1 cellular context compared by ENCODE assay signal in genomic region chr10:70649526-70649925, GRCh38.
TF ChIP-seq lines count a peak whose summit lies in the region.

No MANE protein-coding gene starts in this region.

TF ChIP-seq in GM23338, 12 proteins besides CTCF, POLR2A, EP300 and RAD21 (continued from another document):
- TF ChIP-seq, protein P1, sequence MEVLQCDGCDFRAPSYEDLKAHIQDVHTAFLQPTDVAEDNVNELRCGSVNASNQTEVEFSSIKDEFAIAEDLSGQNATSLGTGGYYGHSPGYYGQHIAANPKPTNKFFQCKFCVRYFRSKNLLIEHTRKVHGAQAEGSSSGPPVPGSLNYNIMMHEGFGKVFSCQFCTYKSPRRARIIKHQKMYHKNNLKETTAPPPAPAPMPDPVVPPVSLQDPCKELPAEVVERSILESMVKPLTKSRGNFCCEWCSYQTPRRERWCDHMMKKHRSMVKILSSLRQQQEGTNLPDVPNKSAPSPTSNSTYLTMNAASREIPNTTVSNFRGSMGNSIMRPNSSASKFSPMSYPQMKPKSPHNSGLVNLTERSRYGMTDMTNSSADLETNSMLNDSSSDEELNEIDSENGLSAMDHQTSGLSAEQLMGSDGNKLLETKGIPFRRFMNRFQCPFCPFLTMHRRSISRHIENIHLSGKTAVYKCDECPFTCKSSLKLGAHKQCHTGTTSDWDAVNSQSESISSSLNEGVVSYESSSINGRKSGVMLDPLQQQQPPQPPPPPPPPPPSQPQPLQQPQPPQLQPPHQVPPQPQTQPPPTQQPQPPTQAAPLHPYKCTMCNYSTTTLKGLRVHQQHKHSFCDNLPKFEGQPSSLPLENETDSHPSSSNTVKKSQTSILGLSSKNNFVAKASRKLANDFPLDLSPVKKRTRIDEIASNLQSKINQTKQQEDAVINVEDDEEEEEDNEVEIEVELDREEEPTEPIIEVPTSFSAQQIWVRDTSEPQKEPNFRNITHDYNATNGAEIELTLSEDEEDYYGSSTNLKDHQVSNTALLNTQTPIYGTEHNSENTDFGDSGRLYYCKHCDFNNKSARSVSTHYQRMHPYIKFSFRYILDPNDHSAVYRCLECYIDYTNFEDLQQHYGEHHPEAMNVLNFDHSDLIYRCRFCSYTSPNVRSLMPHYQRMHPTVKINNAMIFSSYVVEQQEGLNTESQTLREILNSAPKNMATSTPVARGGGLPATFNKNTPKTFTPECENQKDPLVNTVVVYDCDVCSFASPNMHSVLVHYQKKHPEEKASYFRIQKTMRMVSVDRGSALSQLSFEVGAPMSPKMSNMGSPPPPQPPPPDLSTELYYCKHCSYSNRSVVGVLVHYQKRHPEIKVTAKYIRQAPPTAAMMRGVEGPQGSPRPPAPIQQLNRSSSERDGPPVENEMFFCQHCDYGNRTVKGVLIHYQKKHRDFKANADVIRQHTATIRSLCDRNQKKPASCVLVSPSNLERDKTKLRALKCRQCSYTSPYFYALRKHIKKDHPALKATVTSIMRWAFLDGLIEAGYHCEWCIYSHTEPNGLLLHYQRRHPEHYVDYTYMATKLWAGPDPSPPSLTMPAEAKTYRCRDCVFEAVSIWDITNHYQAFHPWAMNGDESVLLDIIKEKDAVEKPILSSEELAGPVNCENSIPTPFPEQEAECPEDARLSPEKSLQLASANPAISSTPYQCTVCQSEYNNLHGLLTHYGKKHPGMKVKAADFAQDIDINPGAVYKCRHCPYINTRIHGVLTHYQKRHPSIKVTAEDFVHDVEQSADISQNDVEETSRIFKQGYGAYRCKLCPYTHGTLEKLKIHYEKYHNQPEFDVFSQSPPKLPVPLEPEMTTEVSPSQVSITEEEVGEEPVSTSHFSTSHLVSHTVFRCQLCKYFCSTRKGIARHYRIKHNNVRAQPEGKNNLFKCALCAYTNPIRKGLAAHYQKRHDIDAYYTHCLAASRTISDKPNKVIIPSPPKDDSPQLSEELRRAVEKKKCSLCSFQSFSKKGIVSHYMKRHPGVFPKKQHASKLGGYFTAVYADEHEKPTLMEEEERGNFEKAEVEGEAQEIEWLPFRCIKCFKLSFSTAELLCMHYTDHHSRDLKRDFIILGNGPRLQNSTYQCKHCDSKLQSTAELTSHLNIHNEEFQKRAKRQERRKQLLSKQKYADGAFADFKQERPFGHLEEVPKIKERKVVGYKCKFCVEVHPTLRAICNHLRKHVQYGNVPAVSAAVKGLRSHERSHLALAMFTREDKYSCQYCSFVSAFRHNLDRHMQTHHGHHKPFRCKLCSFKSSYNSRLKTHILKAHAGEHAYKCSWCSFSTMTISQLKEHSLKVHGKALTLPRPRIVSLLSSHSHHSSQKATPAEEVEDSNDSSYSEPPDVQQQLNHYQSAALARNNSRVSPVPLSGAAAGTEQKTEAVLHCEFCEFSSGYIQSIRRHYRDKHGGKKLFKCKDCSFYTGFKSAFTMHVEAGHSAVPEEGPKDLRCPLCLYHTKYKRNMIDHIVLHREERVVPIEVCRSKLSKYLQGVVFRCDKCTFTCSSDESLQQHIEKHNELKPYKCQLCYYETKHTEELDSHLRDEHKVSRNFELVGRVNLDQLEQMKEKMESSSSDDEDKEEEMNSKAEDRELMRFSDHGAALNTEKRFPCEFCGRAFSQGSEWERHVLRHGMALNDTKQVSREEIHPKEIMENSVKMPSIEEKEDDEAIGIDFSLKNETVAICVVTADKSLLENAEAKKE (CRISPR knock-in tag; IDR thresholded peaks at IDR 0.05): no peak
- TF ChIP-seq NANOG (IDR thresholded peaks at IDR 0.05; ENCODE audit: borderline replicate concordance) (no peak), ZNF114 (CRISPR knock-in tag; IDR thresholded peaks at IDR 0.05) (no peak), EZH2phosphoT487 (IDR thresholded peaks at IDR 0.05; ENCODE audit: unreplicated experiment) (no peak), REST (IDR thresholded peaks at IDR 0.05; ENCODE audit: unreplicated experiment) (no peak), CREB1 (CRISPR knock-in tag; IDR thresholded peaks at IDR 0.05; ENCODE audit: low read depth) (no peak), POLR2AphosphoS5 (IDR thresholded peaks at IDR 0.05; ENCODE audit: low read depth) (no peak), ETS1 (IDR thresholded peaks at IDR 0.05) (no peak), ZNF331 (CRISPR knock-in tag; IDR thresholded peaks at IDR 0.05; ENCODE audit: low read depth) (no peak), JUNB (IDR thresholded peaks at IDR 0.05; ENCODE audit: unreplicated experiment) (no peak), STAT1 (IDR thresholded peaks at IDR 0.05; ENCODE audit: unreplicated experiment) (no peak)
